In the genomic region with DNA sequence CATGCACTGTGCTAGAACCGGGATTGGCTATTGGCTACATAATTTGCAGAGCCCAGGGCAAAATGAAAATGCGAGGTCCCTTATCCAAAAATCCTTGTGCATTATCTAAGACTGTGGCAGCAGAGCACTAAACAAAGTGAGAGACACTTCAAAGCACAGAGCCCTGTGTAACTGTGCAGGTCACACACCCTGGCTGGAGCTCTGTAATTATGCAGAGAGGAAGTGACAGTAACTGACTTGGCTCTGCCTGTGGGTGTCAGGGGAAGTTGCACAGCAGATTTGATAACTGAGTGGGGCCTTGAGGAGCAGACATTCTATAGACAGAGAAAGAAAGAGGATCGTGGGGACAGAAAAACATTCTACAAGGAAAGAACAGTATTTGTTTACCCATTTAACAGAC, we compare ENCODE assay signal across 18 cellular contexts.
DNase-seq lines count a peak whose midpoint lies in the region; ATAC-seq and TF ChIP-seq lines count a peak whose summit lies in the region.
"Had no signal": no experiment of that assay in that cellular context is flagged by ENCODE, and none has a peak within 500 bp of the region (broad histone marks: within the 10 kb centered on the region; RNA-seq: fewer than 3 reads in every experiment).

No MANE protein-coding gene starts in this region.

- no peaks in the 10 kb centered on the region for H3K36me3 Mint-ChIP-seq in MCF 10A (ENCODE audit: insufficient read depth, unreplicated experiment)
- H3K36me3 Mint-ChIP-seq in activated T-cell treated with anti-CD3 and anti-CD28 coated beads, Interleukin-2, amount 50 U/mL, for 4 hours (ENCODE audit: insufficient read depth): no peaks in the 10 kb centered on the region
- H3K36me3 Mint-ChIP-seq in stimulated activated naive CD8-positive, alpha-beta T cell treated with anti-CD3 and anti-CD28 coated beads, Interleukin-15, Interleukin-2, amounts not matched to agents 100 ng/mL and 50 ng/mL, for 24 hours (ENCODE audit: low read depth): no peaks in the 10 kb centered on the region
- H3K36me3 Mint-ChIP-seq in CD4-positive, alpha-beta T cell (ENCODE audit: low read depth): no peaks in the 10 kb centered on the region

- no peak for DNase-seq in MCF 10A (ENCODE audit: unreplicated experiment)
- DNase-seq in breast epithelium (ENCODE audit: low spot score in 2 of 2): no peak
- DNase-seq in NOMO-1 treated with DMSO at 0.1 percent for 48 hours (lab: John Stamatoyannopoulos, UW; ENCODE audit: unreplicated experiment): peak; percentile 75
- no peak for DNase-seq in activated T-cell treated with anti-CD3 and anti-CD28 coated beads, Interleukin-2, amount 50 U/mL, for 4 hours
- DNase-seq in CD4-positive, alpha-beta T cell: no peak
- DNase-seq in UCSD-AML1 (lab: John Stamatoyannopoulos, UW; ENCODE audit: unreplicated experiment): no peak
- DNase-seq: colonic mucosa, H7, left colon, MM.1S, NCI-H2107, NCI-H526 treated with DMSO at 0.1 percent for 48 hours, right cardiac atrium, SW 1271 had no signal

- no peaks in the 10 kb centered on the region for H3K9me3 ChIP-seq in breast epithelium
- H3K9me3 ChIP-seq in CD4-positive, alpha-beta T cell (ENCODE audit: control insufficient read depth, low read length): no peaks in the 10 kb centered on the region
- H3K9me3 ChIP-seq: colonic mucosa, suprapubic skin had no signal

- H3K27ac Mint-ChIP-seq in MCF 10A (ENCODE audit: low read depth, unreplicated experiment): peak overlapping the region; percentile 55
- peak overlapping the region; percentile 2 for H3K27ac Mint-ChIP-seq in stimulated activated naive CD8-positive, alpha-beta T cell treated with anti-CD3 and anti-CD28 coated beads, Interleukin-15, Interleukin-2, amounts not matched to agents 100 ng/mL and 50 ng/mL, for 24 hours
- no peak overlapping the region for H3K27ac Mint-ChIP-seq in CD4-positive, alpha-beta T cell
- H3K27ac Mint-ChIP-seq: WTC11 had no signal

- no peaks in the 10 kb centered on the region for H3K27me3 ChIP-seq in breast epithelium
- H3K27me3 ChIP-seq in CD4-positive, alpha-beta T cell (ENCODE audit: control insufficient read depth, insufficient read depth, low read length): no peaks in the 10 kb centered on the region
- H3K27me3 ChIP-seq: colonic mucosa, suprapubic skin had no signal

- intact Hi-C loops in MCF 10A (cut with micrococcal nuclease): no loop called here
- intact Hi-C loops in breast epithelium (cut with DNase I; ENCODE audit: low total_unique reads): no loop called here
- intact Hi-C loops in CD4-positive, alpha-beta T cell (cut with DNase I, micrococcal nuclease): no loop called here

- no peaks in the 10 kb centered on the region for H3K36me3 ChIP-seq in breast epithelium
- H3K36me3 ChIP-seq: colonic mucosa, suprapubic skin had no signal

- no peaks in the 10 kb centered on the region for H3K27me3 Mint-ChIP-seq in MCF 10A (ENCODE audit: insufficient read depth, unreplicated experiment)
- no peaks in the 10 kb centered on the region for H3K27me3 Mint-ChIP-seq in activated T-cell treated with anti-CD3 and anti-CD28 coated beads, Interleukin-2, amount 50 U/mL, for 4 hours (ENCODE audit: low read depth)
- H3K27me3 Mint-ChIP-seq in stimulated activated naive CD8-positive, alpha-beta T cell treated with anti-CD3 and anti-CD28 coated beads, Interleukin-15, Interleukin-2, amounts not matched to agents 100 ng/mL and 50 ng/mL, for 24 hours: no peaks in the 10 kb centered on the region
- no peaks in the 10 kb centered on the region for H3K27me3 Mint-ChIP-seq in CD4-positive, alpha-beta T cell

- no TSS peak for BruUV-seq in MCF 10A (replicated peaks; lab: Mats Ljungman, UMichigan)

- peak; percentile 46 to 62 for ATAC-seq in activated T-cell treated with anti-CD3 and anti-CD28 coated beads, Interleukin-2, amount 50 U/mL, for 4 hours
- ATAC-seq in HG03139 (IDR thresholded peaks at IDR 0.05; ENCODE audit: unreplicated experiment): no peak
- no peak for ATAC-seq in CD4-positive, alpha-beta T cell (ENCODE audit: poor library complexity)
- ATAC-seq: left colon, right cardiac atrium, WTC11 had no signal

- POLR2A ChIA-PET in MCF 10A (lab: Yijun Ruan, JAX): interaction anchor here (0.7 kb wide), 1 partner anchor 71 kb away, joined by 4 read pairs; no protein-coding TSS in a partner anchor
- POLR2A ChIA-PET in CD4-positive, alpha-beta T cell (lab: Charles Lee): no interaction called here

- TF ChIP-seq CTCF in MCF 10A (IDR thresholded peaks at IDR 0.05; ENCODE audit: unreplicated experiment) (no peak), breast epithelium (IDR thresholded peaks at IDR 0.05) (no peak)
- no peak for TF ChIP-seq CTCF in CD4-positive, alpha-beta T cell (IDR thresholded peaks at IDR 0.05)

- no peak for TF ChIP-seq POLR2A in breast epithelium (IDR thresholded peaks at IDR 0.05)

- H3K4me3 ChIP-seq in breast epithelium: no peak overlapping the region
- H3K4me3 ChIP-seq: colonic mucosa, suprapubic skin had no signal

- H3K9me3 Mint-ChIP-seq in MCF 10A (ENCODE audit: unreplicated experiment): peaks cover 16% of the 10 kb centered on the region
- H3K9me3 Mint-ChIP-seq in activated T-cell treated with anti-CD3 and anti-CD28 coated beads, Interleukin-2, amount 50 U/mL, for 4 hours: no peaks in the 10 kb centered on the region
- H3K9me3 Mint-ChIP-seq in stimulated activated naive CD8-positive, alpha-beta T cell treated with anti-CD3 and anti-CD28 coated beads, Interleukin-15, Interleukin-2, amounts not matched to agents 100 ng/mL and 50 ng/mL, for 24 hours: no peaks in the 10 kb centered on the region
- no peaks in the 10 kb centered on the region for H3K9me3 Mint-ChIP-seq in CD4-positive, alpha-beta T cell

- peaks cover 15% of the 10 kb centered on the region for H3K4me1 Mint-ChIP-seq in MCF 10A (ENCODE audit: insufficient read depth, unreplicated experiment)
- peaks cover 9% of the 10 kb centered on the region for H3K4me1 Mint-ChIP-seq in activated T-cell treated with anti-CD3 and anti-CD28 coated beads, Interleukin-2, amount 50 U/mL, for 4 hours (ENCODE audit: low read depth)
- H3K4me1 Mint-ChIP-seq in stimulated activated naive CD8-positive, alpha-beta T cell treated with anti-CD3 and anti-CD28 coated beads, Interleukin-15, Interleukin-2, amounts not matched to agents 100 ng/mL and 50 ng/mL, for 24 hours (ENCODE audit: low read depth): peaks cover 16% of the 10 kb centered on the region
- H3K4me1 Mint-ChIP-seq in CD4-positive, alpha-beta T cell (ENCODE audit: low read depth): peaks cover 11% of the 10 kb centered on the region
- H3K4me1 Mint-ChIP-seq: WTC11 had no signal

- no peak overlapping the region for H3K27ac ChIP-seq in breast epithelium
- H3K27ac ChIP-seq in CD4-positive, alpha-beta T cell (ENCODE audit: low read depth, low read length): no peak overlapping the region
- H3K27ac ChIP-seq: colonic mucosa, suprapubic skin had no signal

- H3K4me1 ChIP-seq in breast epithelium: no peaks in the 10 kb centered on the region
- H3K4me1 ChIP-seq: colonic mucosa, suprapubic skin had no signal

- H3K4me3 Mint-ChIP-seq in MCF 10A (ENCODE audit: unreplicated experiment): no peak overlapping the region
- H3K4me3 Mint-ChIP-seq in activated T-cell treated with anti-CD3 and anti-CD28 coated beads, Interleukin-2, amount 50 U/mL, for 4 hours: no peak overlapping the region
- no peak overlapping the region for H3K4me3 Mint-ChIP-seq in stimulated activated naive CD8-positive, alpha-beta T cell treated with anti-CD3 and anti-CD28 coated beads, Interleukin-15, Interleukin-2, amounts not matched to agents 100 ng/mL and 50 ng/mL, for 24 hours
- H3K4me3 Mint-ChIP-seq in CD4-positive, alpha-beta T cell: no peak overlapping the region
- H3K4me3 Mint-ChIP-seq: WTC11 had no signal

- CTCF ChIA-PET in MCF 10A (lab: Yijun Ruan, JAX): no interaction called here
- CTCF ChIA-PET in CD4-positive, alpha-beta T cell (lab: Charles Lee): no interaction called here

Comparison
In these comparisons a context has a peak if more than half of its experiments do, and no peak if none do; other contexts are left out.
1. ATAC-seq: peak in activated T-cell treated with anti-CD3 and anti-CD28 coated beads, Interleukin-2, amount 50 U/mL, for 4 hours (2 of 2); none in HG03139 (single experiment) and CD4-positive, alpha-beta T cell (single experiment).